16 cellular contexts compared by ENCODE assay signal in genomic region chr12:112496493-112496892, GRCh38.
DNase-seq lines count a peak whose midpoint lies in the region; ATAC-seq and TF ChIP-seq lines count a peak whose summit lies in the region.
"Had no signal": no experiment of that assay in that cellular context is flagged by ENCODE, and none has a peak within 500 bp of the region (broad histone marks: within the 10 kb centered on the region; RNA-seq: fewer than 3 reads in every experiment).

No MANE protein-coding gene starts in this region.

- CTCF ChIA-PET in WTC11 (lab: Charles Lee): interaction anchor here (0.5 to 0.7 kb wide), 2 partner anchors 16 to 301 kb away, joined by 4 to 7 read pairs; no protein-coding TSS in a partner anchor

- H3K4me3 Mint-ChIP-seq in WTC11: no peak overlapping the region
- H3K4me3 Mint-ChIP-seq: CD4-positive, alpha-beta T cell; neural crest cell had no signal

- 0 out of 2 replicates have a peak overlapping the region, but pooled peaks have one; percentile 43 for H3K27ac Mint-ChIP-seq in WTC11
- H3K27ac Mint-ChIP-seq: CD4-positive, alpha-beta T cell had no signal

- intact Hi-C loops in dorsolateral prefrontal cortex (cut with DNase I) (no loop called here), esophagus muscularis mucosa (cut with DNase I) (no loop called here)

- no peak for TF ChIP-seq POLR2A in esophagus muscularis mucosa (IDR thresholded peaks at IDR 0.05; ENCODE audit: low read depth)

- peaks cover 0 to 93% (median 64%) of the 10 kb centered on the region in 4 donors for H3K36me3 ChIP-seq in esophagus muscularis mucosa

- peaks cover 44% of the 10 kb centered on the region for H3K36me3 Mint-ChIP-seq in WTC11

- H3K27ac ChIP-seq in dorsolateral prefrontal cortex (peak overlapping the region in 1 of 59 donors; percentile 39), esophagus muscularis mucosa (replicated peaks in 1 of 4) (no peak overlapping the region)
- H3K27ac ChIP-seq: heart right ventricle, left ventricle myocardium inferior, SJCRH30, spleen had no signal

- H3K4me1 ChIP-seq in esophagus muscularis mucosa: no peaks in the 10 kb centered on the region
- H3K4me1 ChIP-seq: heart right ventricle, left ventricle myocardium inferior, SJCRH30, spleen had no signal

- ATAC-seq in GM18498 (IDR thresholded peaks at IDR 0.05; ENCODE audit: unreplicated experiment) (peak; percentile 81), GM18909 (IDR thresholded peaks at IDR 0.05; ENCODE audit: poor library complexity, unreplicated experiment) (peak; percentile 61), HG02759 (IDR thresholded peaks at IDR 0.05; ENCODE audit: unreplicated experiment) (peak; percentile 76), WTC11 (no peak)
- ATAC-seq: heart right ventricle had no signal

- WGBS in esophagus muscularis mucosa: 89% methylated on average over 3 of the region's 3 CpGs

- H3K27me3 Mint-ChIP-seq in WTC11 (ENCODE audit: low read depth): no peaks in the 10 kb centered on the region
- H3K27me3 Mint-ChIP-seq: CD4-positive, alpha-beta T cell had no signal

- H3K4me3 ChIP-seq in dorsolateral prefrontal cortex (no peak overlapping the region), esophagus muscularis mucosa (no peak overlapping the region)
- H3K4me3 ChIP-seq: heart right ventricle, left ventricle myocardium inferior, SJCRH30, spleen had no signal

- POLR2A ChIA-PET in WTC11 (lab: Charles Lee): no interaction called here

- DNase-seq in WTC11 (ENCODE audit: low spot score) (no peak), dorsolateral prefrontal cortex (no peak), NCI-H345 (lab: John Stamatoyannopoulos, UW) (no peak), AG20443 (ENCODE audit: low spot score) (no peak), esophagus muscularis mucosa (ENCODE audit: extremely low spot score) (no peak)
- DNase-seq: activated CD8-positive, alpha-beta memory T cell treated with anti-CD3 and anti-CD28 coated beads for 24 hours; CD4-positive, alpha-beta T cell; heart right ventricle; left ventricle myocardium inferior; NCI-H1436 treated with DMSO at 0.1 percent for 48 hours; SJCRH30; spleen had no signal

- no peak for TF ChIP-seq CTCF in WTC11 (IDR thresholded peaks at IDR 0.05)
- TF ChIP-seq CTCF in dorsolateral prefrontal cortex (IDR thresholded peaks at IDR 0.05 in 54 of 56, conservative IDR thresholded peaks at IDR 0.05 in 2 of 56; ENCODE audit: low read depth in 1 of 56, partially characterized antibody in 56 of 56): no peak
- TF ChIP-seq CTCF in esophagus muscularis mucosa (IDR thresholded peaks at IDR 0.05): no peak

- H3K9me3 ChIP-seq in esophagus muscularis mucosa: no peaks in the 10 kb centered on the region
- H3K9me3 ChIP-seq: heart right ventricle, left ventricle myocardium inferior, SJCRH30, spleen had no signal

- no peaks in the 10 kb centered on the region for H3K9me3 Mint-ChIP-seq in WTC11
- H3K9me3 Mint-ChIP-seq: CD4-positive, alpha-beta T cell; neural crest cell had no signal

- no peak for TF ChIP-seq EP300 in esophagus muscularis mucosa (IDR thresholded peaks at IDR 0.05)

- H3K27me3 ChIP-seq in dorsolateral prefrontal cortex (no peaks in the 10 kb centered on the region), esophagus muscularis mucosa (no peaks in the 10 kb centered on the region)
- H3K27me3 ChIP-seq: heart right ventricle, SJCRH30, spleen had no signal

- H3K4me1 Mint-ChIP-seq in WTC11: no peaks in the 10 kb centered on the region

TF ChIP-seq in WTC11, 78 proteins besides CTCF, POLR2A, EP300 and RAD21 (continues in another document):
- TF ChIP-seq FOXK1 (CRISPR knock-in tag; IDR thresholded peaks at IDR 0.05) (no peak), TEAD4 (CRISPR knock-in tag; IDR thresholded peaks at IDR 0.05) (no peak), CDX4 (CRISPR knock-in tag; IDR thresholded peaks at IDR 0.05; ENCODE audit: borderline replicate concordance) (no peak), NR2C2 (CRISPR knock-in tag; IDR thresholded peaks at IDR 0.05) (no peak), USF2 (CRISPR knock-in tag; IDR thresholded peaks at IDR 0.05) (no peak), MXD4 (CRISPR knock-in tag; IDR thresholded peaks at IDR 0.05; ENCODE audit: borderline replicate concordance) (no peak), RELA (CRISPR knock-in tag; IDR thresholded peaks at IDR 0.05; ENCODE audit: borderline replicate concordance) (no peak), STAT6 (CRISPR knock-in tag; conservative IDR thresholded peaks at IDR 0.05; ENCODE audit: low read depth) (no peak), ZNF232 (CRISPR knock-in tag; IDR thresholded peaks at IDR 0.05) (no peak), MAX (CRISPR knock-in tag; IDR thresholded peaks at IDR 0.05) (no peak), ELF4 (CRISPR knock-in tag; IDR thresholded peaks at IDR 0.05; ENCODE audit: low read depth) (no peak), FOXP4 (CRISPR knock-in tag; IDR thresholded peaks at IDR 0.05) (no peak), ZNF281 (CRISPR knock-in tag; IDR thresholded peaks at IDR 0.05) (no peak), CREM (CRISPR knock-in tag; IDR thresholded peaks at IDR 0.05) (no peak), ZNF396 (CRISPR knock-in tag; IDR thresholded peaks at IDR 0.05; ENCODE audit: borderline replicate concordance) (no peak)
